9 cellular contexts compared by ENCODE assay signal in genomic region chr7:93622036-93622714, GRCh38. TPM values are rescaled to one million over a fixed set of nuclear protein-coding genes. Genes with fewer than 3 reads are reported as not detected.
DNase-seq lines count a peak whose midpoint lies in the region; TF ChIP-seq lines count a peak whose summit lies in the region.
"Had no signal": no experiment of that assay in that cellular context is flagged by ENCODE, and none has a peak within 500 bp of the region (broad histone marks: within the 10 kb centered on the region; RNA-seq: fewer than 3 reads in every experiment).

No MANE protein-coding gene starts in this region.

- H3K36me3 Mint-ChIP-seq in brain: no peaks in the 10 kb centered on the region

- H3K4me1 Mint-ChIP-seq in brain: peaks cover 5% of the 10 kb centered on the region

- H2AFZ ChIP-seq in neuron (ENCODE audit: low read depth, low read length): peak overlapping the region; percentile 51

- H3K36me3 ChIP-seq in neuron (ENCODE audit: insufficient read depth, low read length) (no peaks in the 10 kb centered on the region), tibial artery (no peaks in the 10 kb centered on the region)

- DNase-seq in NCI-H345 (lab: John Stamatoyannopoulos, UW) (peak; percentile 7), NCI-H345 treated with DMSO at 0.1 percent for 48 hours (lab: John Stamatoyannopoulos, UW; ENCODE audit: unreplicated experiment) (no peak), NCI-H1694 treated with DMSO at 0.1 percent for 48 hours (lab: John Stamatoyannopoulos, UW) (peak; percentile 34), tibial artery (no peak), activated T-cell treated with anti-CD3 and anti-CD28 coated beads for 4 hours (no peak), mucosa of gallbladder (ENCODE audit: low spot score) (no peak)

- H3K4me3 ChIP-seq in neuron (ENCODE audit: low read length): peak overlapping the region; percentile 14
- no peak overlapping the region for H3K4me3 ChIP-seq in tibial artery

- H3K27ac Mint-ChIP-seq in brain: peak overlapping the region in 1 of 5 experiments; percentile 18

- intact Hi-C loops in tibial artery (cut with DNase I; ENCODE audit: low total_unique reads): no loop called here

- H3K27me3 ChIP-seq in neuron (ENCODE audit: insufficient read depth, low read length): no peaks in the 10 kb centered on the region
- H3K27me3 ChIP-seq in tibial artery: no peaks in the 10 kb centered on the region

- H3K4me1 ChIP-seq in neuron (ENCODE audit: insufficient read depth, low read length): no peaks in the 10 kb centered on the region
- H3K4me1 ChIP-seq in tibial artery: no peaks in the 10 kb centered on the region

- H3K9me3 Mint-ChIP-seq in brain: peaks cover 0 to 2% (median 0%) of the 10 kb centered on the region in 5 experiments

- peaks cover 4% of the 10 kb centered on the region for H3K27me3 Mint-ChIP-seq in brain

- H3K27ac ChIP-seq in tibial artery: no peak overlapping the region

- peak overlapping the region in 4 of 5 experiments; percentile 17 to 75 (median 44) for H3K4me3 Mint-ChIP-seq in brain

- TF ChIP-seq CTCF in brain (conservative IDR thresholded peaks at IDR 0.05) (peak; percentile 64 to 67), tibial artery (IDR thresholded peaks at IDR 0.05) (no peak)

- H3K9me3 ChIP-seq in neuron (ENCODE audit: low read length): no peaks in the 10 kb centered on the region
- no peaks in the 10 kb centered on the region for H3K9me3 ChIP-seq in tibial artery

RNA-seq across cellular contexts. Expression of gene CALCR, which starts 47.7 kb away (rescaled TPM):
- polyA plus RNA-seq in brain (ENCODE audit: insufficient read depth, low read depth, low replicate concordance): not detected
- total RNA-seq in mucosa of gallbladder: 0.17 TPM
- polyA plus RNA-seq: adipose tissue had no signal

Comparison
In these comparisons a context has a peak if more than half of its experiments do, and no peak if none do; other contexts are left out.
1. DNase-seq: peak in NCI-H345 (single experiment) and NCI-H1694 treated with DMSO at 0.1 percent for 48 hours (single experiment); none in NCI-H345 treated with DMSO at 0.1 percent for 48 hours (single experiment), tibial artery (0 of 2), activated T-cell treated with anti-CD3 and anti-CD28 coated beads for 4 hours (single experiment) and mucosa of gallbladder (single experiment).
2. CTCF ChIP-seq: peak in brain (2 of 2); none in tibial artery (0 of 2).